ENCODE assay signal across 1 cellular context in genomic region chr6:71043902-71044301, GRCh38.
TF ChIP-seq lines count a peak whose summit lies in the region.

No MANE protein-coding gene starts in this region.

TF ChIP-seq in GM23338, 12 proteins besides CTCF, POLR2A, EP300 and RAD21 (continued from another document):
- TF ChIP-seq EZH2phosphoT487 (IDR thresholded peaks at IDR 0.05; ENCODE audit: unreplicated experiment): no peak
- no peak for TF ChIP-seq ZNF331 (CRISPR knock-in tag; IDR thresholded peaks at IDR 0.05; ENCODE audit: low read depth)
- no peak for TF ChIP-seq POLR2AphosphoS5 (IDR thresholded peaks at IDR 0.05; ENCODE audit: low read depth)
- TF ChIP-seq CREB1 (CRISPR knock-in tag; IDR thresholded peaks at IDR 0.05; ENCODE audit: low read depth): no peak
- TF ChIP-seq ZNF114 (CRISPR knock-in tag; IDR thresholded peaks at IDR 0.05): no peak
- TF ChIP-seq, protein P1, sequence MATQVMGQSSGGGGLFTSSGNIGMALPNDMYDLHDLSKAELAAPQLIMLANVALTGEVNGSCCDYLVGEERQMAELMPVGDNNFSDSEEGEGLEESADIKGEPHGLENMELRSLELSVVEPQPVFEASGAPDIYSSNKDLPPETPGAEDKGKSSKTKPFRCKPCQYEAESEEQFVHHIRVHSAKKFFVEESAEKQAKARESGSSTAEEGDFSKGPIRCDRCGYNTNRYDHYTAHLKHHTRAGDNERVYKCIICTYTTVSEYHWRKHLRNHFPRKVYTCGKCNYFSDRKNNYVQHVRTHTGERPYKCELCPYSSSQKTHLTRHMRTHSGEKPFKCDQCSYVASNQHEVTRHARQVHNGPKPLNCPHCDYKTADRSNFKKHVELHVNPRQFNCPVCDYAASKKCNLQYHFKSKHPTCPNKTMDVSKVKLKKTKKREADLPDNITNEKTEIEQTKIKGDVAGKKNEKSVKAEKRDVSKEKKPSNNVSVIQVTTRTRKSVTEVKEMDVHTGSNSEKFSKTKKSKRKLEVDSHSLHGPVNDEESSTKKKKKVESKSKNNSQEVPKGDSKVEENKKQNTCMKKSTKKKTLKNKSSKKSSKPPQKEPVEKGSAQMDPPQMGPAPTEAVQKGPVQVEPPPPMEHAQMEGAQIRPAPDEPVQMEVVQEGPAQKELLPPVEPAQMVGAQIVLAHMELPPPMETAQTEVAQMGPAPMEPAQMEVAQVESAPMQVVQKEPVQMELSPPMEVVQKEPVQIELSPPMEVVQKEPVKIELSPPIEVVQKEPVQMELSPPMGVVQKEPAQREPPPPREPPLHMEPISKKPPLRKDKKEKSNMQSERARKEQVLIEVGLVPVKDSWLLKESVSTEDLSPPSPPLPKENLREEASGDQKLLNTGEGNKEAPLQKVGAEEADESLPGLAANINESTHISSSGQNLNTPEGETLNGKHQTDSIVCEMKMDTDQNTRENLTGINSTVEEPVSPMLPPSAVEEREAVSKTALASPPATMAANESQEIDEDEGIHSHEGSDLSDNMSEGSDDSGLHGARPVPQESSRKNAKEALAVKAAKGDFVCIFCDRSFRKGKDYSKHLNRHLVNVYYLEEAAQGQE (IDR thresholded peaks at IDR 0.05; ENCODE audit: unreplicated experiment): no peak
- TF ChIP-seq ETS1 (IDR thresholded peaks at IDR 0.05): no peak
- no peak for TF ChIP-seq EZH2 (IDR thresholded peaks at IDR 0.05; ENCODE audit: low read depth, unreplicated experiment)
